Comparison of ENCODE assay signal across 1 cellular context in the genomic region with DNA sequence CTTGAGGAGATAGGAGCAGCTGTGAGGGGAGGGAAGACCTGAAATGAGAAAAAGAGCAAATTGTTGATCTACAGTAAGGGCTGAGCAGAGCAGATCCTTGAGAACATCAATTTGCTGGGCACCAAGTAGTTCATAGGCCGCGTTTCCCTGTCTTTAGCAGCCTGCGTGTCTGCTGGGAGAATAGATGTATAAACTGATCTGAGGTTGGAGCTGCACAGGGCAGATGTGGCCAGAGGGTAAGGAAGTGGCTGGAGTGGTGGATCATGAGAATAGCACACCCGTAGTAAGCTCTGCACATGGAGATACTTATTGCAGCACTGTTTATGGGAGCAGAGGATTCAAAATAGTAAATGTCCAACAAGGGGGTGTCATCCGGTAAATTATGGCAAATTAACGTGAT.
TF ChIP-seq lines count a peak whose summit lies in the region.

No MANE protein-coding gene starts in this region.

TF ChIP-seq in SK-N-SH treated with all-trans-retinoic acid at 6 μM for 48 hours, 23 proteins besides CTCF, POLR2A, EP300 and RAD21 (continued from another document):
- TF ChIP-seq TOX (CRISPR knock-in tag; IDR thresholded peaks at IDR 0.05; ENCODE audit: borderline replicate concordance) (no peak), ARNTL (CRISPR knock-in tag; IDR thresholded peaks at IDR 0.05; ENCODE audit: borderline replicate concordance, low read depth) (no peak), GLIS3 (CRISPR knock-in tag; IDR thresholded peaks at IDR 0.05) (no peak), CSDC2 (CRISPR knock-in tag; IDR thresholded peaks at IDR 0.05) (no peak), OSR1 (CRISPR knock-in tag; IDR thresholded peaks at IDR 0.05) (no peak), ZFP30 (CRISPR knock-in tag; IDR thresholded peaks at IDR 0.05) (no peak)
- TF ChIP-seq, protein P1, sequence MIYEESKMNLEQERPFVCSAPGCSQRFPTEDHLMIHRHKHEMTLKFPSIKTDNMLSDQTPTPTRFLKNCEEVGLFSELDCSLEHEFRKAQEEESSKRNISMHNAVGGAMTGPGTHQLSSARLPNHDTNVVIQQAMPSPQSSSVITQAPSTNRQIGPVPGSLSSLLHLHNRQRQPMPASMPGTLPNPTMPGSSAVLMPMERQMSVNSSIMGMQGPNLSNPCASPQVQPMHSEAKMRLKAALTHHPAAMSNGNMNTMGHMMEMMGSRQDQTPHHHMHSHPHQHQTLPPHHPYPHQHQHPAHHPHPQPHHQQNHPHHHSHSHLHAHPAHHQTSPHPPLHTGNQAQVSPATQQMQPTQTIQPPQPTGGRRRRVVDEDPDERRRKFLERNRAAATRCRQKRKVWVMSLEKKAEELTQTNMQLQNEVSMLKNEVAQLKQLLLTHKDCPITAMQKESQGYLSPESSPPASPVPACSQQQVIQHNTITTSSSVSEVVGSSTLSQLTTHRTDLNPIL (CRISPR knock-in tag; IDR thresholded peaks at IDR 0.05; ENCODE audit: low read depth): no peak
- TF ChIP-seq, protein P2, sequence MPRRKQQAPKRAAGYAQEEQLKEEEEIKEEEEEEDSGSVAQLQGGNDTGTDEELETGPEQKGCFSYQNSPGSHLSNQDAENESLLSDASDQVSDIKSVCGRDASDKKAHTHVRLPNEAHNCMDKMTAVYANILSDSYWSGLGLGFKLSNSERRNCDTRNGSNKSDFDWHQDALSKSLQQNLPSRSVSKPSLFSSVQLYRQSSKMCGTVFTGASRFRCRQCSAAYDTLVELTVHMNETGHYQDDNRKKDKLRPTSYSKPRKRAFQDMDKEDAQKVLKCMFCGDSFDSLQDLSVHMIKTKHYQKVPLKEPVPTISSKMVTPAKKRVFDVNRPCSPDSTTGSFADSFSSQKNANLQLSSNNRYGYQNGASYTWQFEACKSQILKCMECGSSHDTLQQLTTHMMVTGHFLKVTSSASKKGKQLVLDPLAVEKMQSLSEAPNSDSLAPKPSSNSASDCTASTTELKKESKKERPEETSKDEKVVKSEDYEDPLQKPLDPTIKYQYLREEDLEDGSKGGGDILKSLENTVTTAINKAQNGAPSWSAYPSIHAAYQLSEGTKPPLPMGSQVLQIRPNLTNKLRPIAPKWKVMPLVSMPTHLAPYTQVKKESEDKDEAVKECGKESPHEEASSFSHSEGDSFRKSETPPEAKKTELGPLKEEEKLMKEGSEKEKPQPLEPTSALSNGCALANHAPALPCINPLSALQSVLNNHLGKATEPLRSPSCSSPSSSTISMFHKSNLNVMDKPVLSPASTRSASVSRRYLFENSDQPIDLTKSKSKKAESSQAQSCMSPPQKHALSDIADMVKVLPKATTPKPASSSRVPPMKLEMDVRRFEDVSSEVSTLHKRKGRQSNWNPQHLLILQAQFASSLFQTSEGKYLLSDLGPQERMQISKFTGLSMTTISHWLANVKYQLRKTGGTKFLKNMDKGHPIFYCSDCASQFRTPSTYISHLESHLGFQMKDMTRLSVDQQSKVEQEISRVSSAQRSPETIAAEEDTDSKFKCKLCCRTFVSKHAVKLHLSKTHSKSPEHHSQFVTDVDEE (CRISPR knock-in tag; IDR thresholded peaks at IDR 0.05): no peak
TF ChIP-seq in SK-N-SH treated with all-trans-retinoic acid at 6 μM for 48 hours: peak in this region for 0.
